Comparison of ENCODE assay signal across 19 cellular contexts in the genomic region with DNA sequence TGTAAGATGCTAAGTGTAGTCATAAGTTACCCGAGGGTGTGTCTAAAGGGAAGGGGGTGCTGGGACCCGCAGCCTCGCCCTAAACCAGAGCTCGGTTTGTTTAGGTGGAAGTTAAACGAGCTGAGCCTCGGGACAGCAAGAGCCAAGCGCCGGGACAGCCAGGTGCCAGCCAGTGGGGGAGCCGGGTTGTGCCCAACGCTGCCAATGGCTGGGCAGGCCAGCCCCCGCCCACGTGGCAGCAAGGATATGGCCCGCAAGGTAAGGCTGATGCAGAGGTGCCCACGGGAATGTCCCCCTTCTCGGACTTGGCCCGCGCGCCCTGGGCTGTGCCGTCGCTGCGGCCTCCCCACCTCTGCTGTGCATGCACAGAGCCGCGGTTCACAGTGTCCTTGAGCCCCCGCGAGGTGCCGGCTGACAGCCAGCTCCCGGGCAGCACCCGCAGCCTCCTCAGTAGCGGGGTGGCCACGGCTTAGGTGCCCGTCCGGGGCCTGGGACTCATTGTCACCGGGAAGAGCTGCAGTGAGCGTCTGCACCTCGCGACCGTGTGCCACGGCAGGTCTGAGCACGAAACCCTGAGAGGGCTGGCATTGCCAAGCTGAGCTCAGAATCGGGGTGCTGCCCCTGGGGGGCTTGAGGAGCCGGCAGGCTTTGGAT. TPM values are rescaled to one million over a fixed set of nuclear protein-coding genes. Genes with fewer than 3 reads are reported as not detected.
"Had no signal": no experiment of that assay in that cellular context is flagged by ENCODE, and none has a peak within 500 bp of the region (broad histone marks: within the 10 kb centered on the region; RNA-seq: fewer than 3 reads in every experiment).

No MANE protein-coding gene starts in this region.

- H3K4me3 ChIP-seq: pancreas, spleen, thoracic aorta, upper lobe of left lung had no signal

- ATAC-seq: activated CD8-positive, alpha-beta T cell treated with anti-CD3 and anti-CD28 coated beads for 36 hours; naive thymus-derived CD8-positive, alpha-beta T cell; stimulated activated memory B cell treated with anti-CD40 and anti-IgM and Interleukin-4, amounts not matched to agents 10 μg/mL and 1 μg/mL and 100 μg/mL, for 72 hours had no signal

- DNase-seq: activated CD4-positive, alpha-beta T cell treated with anti-CD3 and anti-CD28 coated beads, Interleukin-2, amount 10 ng/mL, durations not matched to agents 24 days and 14 days; activated CD8-positive, alpha-beta T cell treated with anti-CD3 and anti-CD28 coated beads for 36 hours; activated naive CD4-positive, alpha-beta T cell treated with Interleukin-2 at 50 U/mL for 16 hours; activated T-cell treated with anti-CD3 and anti-CD28 coated beads, Interleukin-2, amount 50 U/mL, for 24 hours; anterior cingulate cortex; central memory CD4-positive, alpha-beta T cell; cortex of kidney; effector CD4-positive, alpha-beta T cell; naive thymus-derived CD8-positive, alpha-beta T cell; spleen; stimulated activated CD4-positive, alpha-beta T cell treated with anti-CD3 and anti-CD28 coated beads, Interleukin-4, amount 100 ng/mL, for 4 hours; T-helper 1 cell; T1000 had no signal

- H3K27me3 ChIP-seq: pancreas, spleen, upper lobe of left lung had no signal

- H3K27ac ChIP-seq: pancreas, spleen, thoracic aorta had no signal

- H3K9me3 ChIP-seq: pancreas, spleen, thoracic aorta, upper lobe of left lung had no signal

- H3K4me1 ChIP-seq: pancreas, upper lobe of left lung had no signal

- FAIRE-seq: frontal cortex, pancreas had no signal

RNA-seq across cellular contexts. Expression of a gene that starts 21.1 kb away (rescaled TPM):
- total RNA-seq: kidney epithelial cell had no signal
- polyA plus RNA-seq: naive thymus-derived CD8-positive, alpha-beta T cell had no signal
